In genomic region chr20:38261054-38261390, GRCh38 we compare ENCODE assay signal across 2 cellular contexts.
TF ChIP-seq lines count a peak whose summit lies in the region.

No MANE protein-coding gene starts in this region.

TF ChIP-seq in SK-N-SH, 30 proteins besides CTCF, POLR2A, EP300 and RAD21:
- TF ChIP-seq GATA2 (CRISPR knock-in tag; IDR thresholded peaks at IDR 0.05) = no peak
- no peak for TF ChIP-seq TEAD4 (IDR thresholded peaks at IDR 0.05; ENCODE audit: borderline replicate concordance, insufficient read depth)
- no peak for TF ChIP-seq USF1 (IDR thresholded peaks at IDR 0.05; ENCODE audit: borderline replicate concordance, low read depth)
- no peak for TF ChIP-seq ELF1 (IDR thresholded peaks at IDR 0.05)

TF ChIP-seq in SK-N-SH treated with all-trans-retinoic acid at 6 μM for 48 hours, 23 proteins besides CTCF, POLR2A, EP300 and RAD21:
- no peak for TF ChIP-seq ZNF565 (CRISPR knock-in tag; conservative IDR thresholded peaks at IDR 0.05; ENCODE audit: low read depth)
- TF ChIP-seq ESRRG (CRISPR knock-in tag; IDR thresholded peaks at IDR 0.05) = no peak
